8 cellular contexts compared by ENCODE assay signal in genomic region chr3:196711838-196712513, GRCh38. TPM values are rescaled to one million over a fixed set of nuclear protein-coding genes. Genes with fewer than 3 reads are reported as not detected.
A peak's percentile ranks its signal among the peaks of the same experiment; 100 is the strongest.
DNase-seq lines count a peak whose midpoint lies in the region; ATAC-seq and TF ChIP-seq lines count a peak whose summit lies in the region.

A gene with protein sequence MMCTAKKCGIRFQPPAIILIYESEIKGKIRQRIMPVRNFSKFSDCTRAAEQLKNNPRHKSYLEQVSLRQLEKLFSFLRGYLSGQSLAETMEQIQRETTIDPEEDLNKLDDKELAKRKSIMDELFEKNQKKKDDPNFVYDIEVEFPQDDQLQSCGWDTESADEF (minus strand): TSS chr3:196712250. CDS start chr3:196708657, 3,593 bp downstream.
PIGX (plus strand) TSS chr3:196712377.

- H3K36me3 ChIP-seq in right atrium auricular region (no peaks in the 10 kb centered on the region), uterus (no peaks in the 10 kb centered on the region)

- peak; percentile 83 to 88 for TF ChIP-seq POLR2A in uterus (IDR thresholded peaks at IDR 0.05)

- H3K4me3 ChIP-seq in right atrium auricular region: peak within 1 kb of the TSS; percentile 80 to 84
- H3K4me3 ChIP-seq in uterus: peak within 1 kb of the TSS; percentile 73 to 94

- H3K27me3 ChIP-seq in right atrium auricular region: no peaks in the 10 kb centered on the region
- H3K27me3 ChIP-seq in uterus: no peaks in the 10 kb centered on the region

- no peaks in the 10 kb centered on the region for H3K9me3 ChIP-seq in right atrium auricular region
- no peaks in the 10 kb centered on the region for H3K9me3 ChIP-seq in uterus

- H3K4me1 ChIP-seq in right atrium auricular region (peaks cover 0 to 19% of the 10 kb centered on the region in 2 donors), uterus (peaks cover 0 to 6% of the 10 kb centered on the region in 2 donors)

- H3K27ac ChIP-seq in right atrium auricular region: peak within 1 kb of the TSS; percentile 87 to 94
- peak within 1 kb of the TSS; percentile 86 to 89 for H3K27ac ChIP-seq in uterus

- TF ChIP-seq CTCF in GM13977 (IDR thresholded peaks at IDR 0.05; ENCODE audit: extremely low read depth, insufficient read depth, missing control alignments) (no peak), right atrium auricular region (IDR thresholded peaks at IDR 0.05) (peak in 1 of 2 donors; percentile 31), uterus (IDR thresholded peaks at IDR 0.05) (peak in 3 of 4 experiments; percentile 19 to 43 (median 24))

- in situ Hi-C loops in GM13977 (cut with MboI; ENCODE audit: low pct_unique_long_range_greater_than_20kb, low sequenced_read_pairs, unreplicated experiment): no loop called here

- peak; percentile 96 for DNase-seq in GM13977 (ENCODE audit: low spot score)
- DNase-seq in NCI-H1436 treated with DMSO at 0.1 percent for 48 hours (lab: John Stamatoyannopoulos, UW): peak; percentile 42
- DNase-seq in T-helper 1 cell: peak; percentile 84 to 92 (median 88)
- peak; percentile 53 for DNase-seq in amniotic stem cell (lab: John Stamatoyannopoulos, UW)
- DNase-seq in right atrium auricular region (ENCODE audit: low spot score): peak; percentile 81
- DNase-seq in putamen (ENCODE audit: low spot score): peak; percentile 91
- DNase-seq in uterus: peak; percentile 75 to 88

- intact Hi-C loops in uterus (cut with DNase I; ENCODE audit: low total_unique reads): no loop called here

- ATAC-seq in HG02840 (IDR thresholded peaks at IDR 0.05; ENCODE audit: low FRiP score, unreplicated experiment): peak; percentile 73

RNA-seq across cellular contexts. Expression of the first gene that starts in this region (rescaled TPM):
- total RNA-seq in right atrium auricular region (1 to 10 TPM; 1.1 to 1.4 TPM), uterus (1 to 10 TPM in 2 of 4 donors, not detected in 2; 1.7 to 5.9 TPM)

RNA-seq across cellular contexts. Expression of gene PIGX, which starts in this region (rescaled TPM):
- total RNA-seq in right atrium auricular region (10 to 100 TPM; 12.0 to 25.0 TPM), uterus (10 to 100 TPM; 10.2 to 61.5 (median 34.1) TPM)

Comparison
In these comparisons a context has a peak if more than half of its experiments do, and no peak if none do; other contexts are left out.
1. Peak in every context shown above with its lines: DNase-seq, ATAC-seq, H3K4me3 ChIP-seq and H3K27ac ChIP-seq.
2. DNase-seq: peak in every context shown above with its lines; median percentile 96 in GM13977; 91 in putamen; 88 in T-helper 1 cell; 82 in uterus; 81 in right atrium auricular region; 53 in amniotic stem cell; 42 in NCI-H1436 treated with DMSO at 0.1 percent for 48 hours.